ENCODE assay signal across 8 cellular contexts in the genomic region with DNA sequence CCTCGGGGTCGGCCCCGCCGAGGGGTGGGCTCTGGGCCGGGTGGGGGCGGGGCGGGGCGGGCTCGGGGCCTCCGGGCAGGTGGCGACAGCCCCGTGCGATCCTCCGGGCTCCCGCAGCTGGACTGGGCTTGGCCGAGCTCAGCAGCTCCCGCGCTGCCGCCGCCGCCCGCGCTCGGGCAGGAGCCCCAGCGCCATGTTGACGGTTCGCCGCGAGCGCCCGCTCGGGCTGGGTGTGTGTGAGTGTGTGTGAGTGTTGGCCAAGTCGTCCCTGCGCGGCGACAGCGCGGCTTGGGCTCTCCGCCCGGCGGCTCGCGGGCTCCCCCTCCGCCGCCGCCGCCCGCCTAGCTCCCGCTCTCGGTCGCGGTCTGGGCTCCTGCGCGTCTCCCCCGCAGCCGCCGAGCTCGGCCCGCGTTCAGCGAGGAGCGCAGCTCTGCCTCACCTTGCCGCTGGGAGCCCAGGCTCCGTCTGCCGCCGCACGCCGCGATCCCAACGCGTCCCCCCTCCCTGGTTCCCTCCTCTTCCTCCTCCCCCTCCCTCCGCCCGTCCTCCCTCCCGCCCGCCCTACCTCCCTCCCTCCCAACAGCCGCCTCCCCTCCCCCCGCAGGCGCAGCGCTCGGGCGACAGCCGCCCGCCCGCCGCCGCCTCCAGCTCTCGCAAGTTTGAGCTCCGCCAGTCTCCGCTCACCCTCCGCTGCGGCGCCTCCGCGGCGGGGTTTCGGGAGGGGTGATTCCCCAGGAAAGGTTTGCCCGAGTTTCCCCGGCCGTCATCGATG. TPM values are rescaled to one million over a fixed set of nuclear protein-coding genes. Genes with fewer than 3 reads are reported as not detected.
DNase-seq lines count a peak whose midpoint lies in the region; ATAC-seq and TF ChIP-seq lines count a peak whose summit lies in the region.

A gene (minus strand): TSS at position 467 of the 772 bp plus-strand sequence. CDS start 20,029 bp downstream, outside the sequence.

- ATAC-seq in GM21381 (IDR thresholded peaks at IDR 0.05; ENCODE audit: unreplicated experiment) (peak; percentile 17), lung (ENCODE audit: insufficient read depth, low FRiP score) (peak; percentile 36), HG03025 (IDR thresholded peaks at IDR 0.05; ENCODE audit: low FRiP score, unreplicated experiment) (no peak)

- H3K4me3 ChIP-seq in BJ (ENCODE audit: low read depth, low read length): peak within 1 kb of the TSS; percentile 61
- H3K4me3 ChIP-seq in lung: peak within 1 kb of the TSS; percentile 51

- DNase-seq in BJ (ENCODE audit: low read depth): no peak
- DNase-seq in NCI-H2227 (lab: John Stamatoyannopoulos, UW; ENCODE audit: unreplicated experiment): peak; percentile 91
- peak; percentile 78 to 84 for DNase-seq in activated CD4-positive, alpha-beta T cell treated with anti-CD3 and anti-CD28 coated beads for 4 hours
- peak in 1 of 2 donors; percentile 69 for DNase-seq in dermis microvascular lymphatic vessel endothelial cell (ENCODE audit: low read depth in 2 of 2)
- DNase-seq in lung (ENCODE audit: low spot score): no peak
- peak; percentile 62 to 65 (median 65) for DNase-seq in stimulated activated CD4-positive, alpha-beta T cell treated with anti-CD3 and anti-CD28 coated beads, TNF-alpha, amount 100 ng/mL, for 1 hour (ENCODE audit: low read depth in 3 of 3, low spot score in 1 of 3)

- WGBS in lung, 2 donors: 0 to 9% methylated on average over 16 to 100 of the region's 100 CpGs

- peaks cover 0 to 9% of the 10 kb centered on the region in 2 donors for H3K9me3 ChIP-seq in lung (ENCODE audit: control insufficient read depth in 2 of 2, insufficient read depth in 1 of 2, low read length in 1 of 2)

- TF ChIP-seq CTCF in BJ (IDR thresholded peaks at IDR 0.05; ENCODE audit: insufficient read depth, low read depth, low read length) (no peak), lung (IDR thresholded peaks at IDR 0.05; ENCODE audit: control extremely low read depth, extremely low read depth) (no peak)

- peak within 1 kb of the TSS; percentile 89 to 94 for H3K27ac ChIP-seq in lung (ENCODE audit: low read depth in 1 of 2, low read length in 1 of 2)

- H3K36me3 ChIP-seq in BJ (ENCODE audit: control insufficient read depth, insufficient read depth, low read length): no peaks in the 10 kb centered on the region
- no peaks in the 10 kb centered on the region for H3K36me3 ChIP-seq in lung (ENCODE audit: control insufficient read depth in 2 of 2, insufficient read depth in 2 of 2, low read length in 2 of 2)

- peaks cover 0 to 7% of the 10 kb centered on the region in 2 donors for H3K4me1 ChIP-seq in lung (ENCODE audit: control insufficient read depth in 2 of 2, insufficient read depth in 2 of 2, low read length in 2 of 2)

- POLR2A ChIA-PET in BJ (lab: Charles Lee): no interaction called here

- no peaks in the 10 kb centered on the region for H3K27me3 ChIP-seq in BJ (ENCODE audit: control insufficient read depth, insufficient read depth, low read length)
- no peaks in the 10 kb centered on the region for H3K27me3 ChIP-seq in lung (ENCODE audit: control insufficient read depth, insufficient read depth)

- CTCF ChIA-PET in BJ (lab: Yijun Ruan, JAX): interaction anchor here (0.6 to 0.9 kb wide), 2 partner anchors 170 to 370 kb away, joined by 3 read pairs; no protein-coding TSS in a partner anchor

RNA-seq across cellular contexts. Expression of the gene that starts here (rescaled TPM):
- polyA plus RNA-seq in BJ (2011; rRNA removed) (5.6 TPM in 2 replicates), lung (10 to 100 TPM; 10.8 to 13.1 TPM)
- 10.2 and 16.9 TPM in 2 replicates for polyA minus RNA-seq in BJ (2011; rRNA and poly(A)+ RNA removed)
- total RNA-seq in dermis microvascular lymphatic vessel endothelial cell (13.7 and 14.8 TPM in 2 replicates), lung (10 to 100 TPM; 18.8 to 67.2 TPM)

Comparison
In these comparisons a context has a peak if more than half of its experiments do, and no peak if none do; other contexts are left out.
1. DNase-seq: peak in NCI-H2227 (single experiment), activated CD4-positive, alpha-beta T cell treated with anti-CD3 and anti-CD28 coated beads for 4 hours (2 of 2) and stimulated activated CD4-positive, alpha-beta T cell treated with anti-CD3 and anti-CD28 coated beads, TNF-alpha, amount 100 ng/mL, for 1 hour (3 of 3); none in BJ (single experiment) and lung (single experiment).